8 cellular contexts compared by ENCODE assay signal in genomic region chr11:12175694-12176241, GRCh38.
A peak's percentile ranks its signal among the peaks of the same experiment; 100 is the strongest.
DNase-seq lines count a peak whose midpoint lies in the region; ATAC-seq and TF ChIP-seq lines count a peak whose summit lies in the region.

No MANE protein-coding gene starts in this region.

- peak in 1 of 3 donors; percentile 70 for DNase-seq in CD4-positive, CD25-positive, alpha-beta regulatory T cell
- no peak for DNase-seq in activated naive CD4-positive, alpha-beta T cell treated with anti-CD3 and anti-CD28 coated beads, Interleukin-2, amount 50 U/mL, for 72 hours (ENCODE audit: low spot score in 2 of 2)
- peak; percentile 91 for DNase-seq in kidney epithelial cell (ENCODE audit: low read depth)
- DNase-seq in thyroid gland, result no peak
- no peak for DNase-seq in GF-D8 (lab: John Stamatoyannopoulos, UW)
- DNase-seq in NCI-H82 (lab: John Stamatoyannopoulos, UW), result no peak
- no peak for DNase-seq in DMS 273 treated with DMSO at 0.1 percent for 48 hours (lab: John Stamatoyannopoulos, UW)

- H3K36me3 ChIP-seq in CD4-positive, CD25-positive, alpha-beta regulatory T cell (ENCODE audit: control insufficient read depth, insufficient read depth, low read length), result no peaks in the 10 kb centered on the region
- H3K36me3 ChIP-seq in kidney epithelial cell (ENCODE audit: control insufficient read depth, insufficient read depth, low read length) (no peaks in the 10 kb centered on the region), thyroid gland (no peaks in the 10 kb centered on the region)

- no peaks in the 10 kb centered on the region for H3K9me3 ChIP-seq in CD4-positive, CD25-positive, alpha-beta regulatory T cell (ENCODE audit: control insufficient read depth in 2 of 2, low read length in 2 of 2)
- H3K9me3 ChIP-seq in thyroid gland, result no peaks in the 10 kb centered on the region

- peaks cover 0 to 2% (median 0%) of the 10 kb centered on the region in 7 donors for H3K9me3 Mint-ChIP-seq in CD4-positive, CD25-positive, alpha-beta regulatory T cell
- H3K9me3 Mint-ChIP-seq in activated naive CD4-positive, alpha-beta T cell treated with anti-CD3 and anti-CD28 coated beads, Interleukin-2, amount 50 U/mL, for 72 hours, result peaks cover 5 to 6% of the 10 kb centered on the region in 2 donors

- no peak for TF ChIP-seq POLR2A in thyroid gland (IDR thresholded peaks at IDR 0.05)

- H3K4me3 ChIP-seq in CD4-positive, CD25-positive, alpha-beta regulatory T cell (ENCODE audit: low read depth, low read length), result peak overlapping the region; percentile 41
- H3K4me3 ChIP-seq in kidney epithelial cell (ENCODE audit: low read depth, low read length) (no peak overlapping the region), thyroid gland (replicated peaks in 1 of 3) (no peak overlapping the region)

- H3K4me3 Mint-ChIP-seq in CD4-positive, CD25-positive, alpha-beta regulatory T cell, result peak overlapping the region in 2 of 4 donors; percentile 2 to 66

- H3K27me3 Mint-ChIP-seq in CD4-positive, CD25-positive, alpha-beta regulatory T cell, result no peaks in the 10 kb centered on the region

- peak; percentile 62 to 65 for ATAC-seq in CD4-positive, CD25-positive, alpha-beta regulatory T cell (ENCODE audit: low read depth in 2 of 2)
- peak; percentile 48 for ATAC-seq in HG02885 (IDR thresholded peaks at IDR 0.05; ENCODE audit: poor library complexity, unreplicated experiment)
- ATAC-seq in activated naive CD4-positive, alpha-beta T cell treated with anti-CD3 and anti-CD28 coated beads, Interleukin-2, amount 50 U/mL, for 72 hours, result peak; percentile 61 to 82

- TF ChIP-seq CTCF in kidney epithelial cell (IDR thresholded peaks at IDR 0.05; ENCODE audit: insufficient read depth, low read length, poor library complexity, severe bottlenecking) (no peak), thyroid gland (IDR thresholded peaks at IDR 0.05) (no peak)

- H3K27me3 ChIP-seq in CD4-positive, CD25-positive, alpha-beta regulatory T cell (ENCODE audit: control insufficient read depth, insufficient read depth, low read length), result no peaks in the 10 kb centered on the region
- H3K27me3 ChIP-seq in kidney epithelial cell (ENCODE audit: control insufficient read depth, insufficient read depth, low read length) (no peaks in the 10 kb centered on the region), thyroid gland (no peaks in the 10 kb centered on the region)

- H3K4me1 Mint-ChIP-seq in CD4-positive, CD25-positive, alpha-beta regulatory T cell, result peaks cover 27 to 47% (median 35%) of the 10 kb centered on the region in 4 donors

- intact Hi-C loops in thyroid gland (cut with DNase I), result no loop called here

- WGBS in thyroid gland, 2 donors, result 40 to 63% methylated on average over 4 of the region's 4 CpGs

- H3K4me1 ChIP-seq in CD4-positive, CD25-positive, alpha-beta regulatory T cell (ENCODE audit: control insufficient read depth, insufficient read depth, low read length, poor library complexity, severe bottlenecking), result peaks cover 22% of the 10 kb centered on the region
- peaks cover 11 to 21% of the 10 kb centered on the region in 2 donors for H3K4me1 ChIP-seq in thyroid gland

- H3K27ac ChIP-seq in CD4-positive, CD25-positive, alpha-beta regulatory T cell (ENCODE audit: insufficient read depth, low read length, poor library complexity, severe bottlenecking), result peak overlapping the region; percentile 68
- H3K27ac ChIP-seq in thyroid gland, result no peak overlapping the region

- peaks cover 6% of the 10 kb centered on the region for H3K36me3 Mint-ChIP-seq in CD4-positive, CD25-positive, alpha-beta regulatory T cell
- H3K36me3 Mint-ChIP-seq in activated naive CD4-positive, alpha-beta T cell treated with anti-CD3 and anti-CD28 coated beads, Interleukin-2, amount 50 U/mL, for 72 hours, result peaks cover 27 to 60% of the 10 kb centered on the region in 2 donors

- peak overlapping the region; percentile 87 to 93 (median 92) for H3K27ac Mint-ChIP-seq in CD4-positive, CD25-positive, alpha-beta regulatory T cell
- peak overlapping the region; percentile 100 for H3K27ac Mint-ChIP-seq in activated naive CD4-positive, alpha-beta T cell treated with anti-CD3 and anti-CD28 coated beads, Interleukin-2, amount 50 U/mL, for 72 hours
